In the genomic region with DNA sequence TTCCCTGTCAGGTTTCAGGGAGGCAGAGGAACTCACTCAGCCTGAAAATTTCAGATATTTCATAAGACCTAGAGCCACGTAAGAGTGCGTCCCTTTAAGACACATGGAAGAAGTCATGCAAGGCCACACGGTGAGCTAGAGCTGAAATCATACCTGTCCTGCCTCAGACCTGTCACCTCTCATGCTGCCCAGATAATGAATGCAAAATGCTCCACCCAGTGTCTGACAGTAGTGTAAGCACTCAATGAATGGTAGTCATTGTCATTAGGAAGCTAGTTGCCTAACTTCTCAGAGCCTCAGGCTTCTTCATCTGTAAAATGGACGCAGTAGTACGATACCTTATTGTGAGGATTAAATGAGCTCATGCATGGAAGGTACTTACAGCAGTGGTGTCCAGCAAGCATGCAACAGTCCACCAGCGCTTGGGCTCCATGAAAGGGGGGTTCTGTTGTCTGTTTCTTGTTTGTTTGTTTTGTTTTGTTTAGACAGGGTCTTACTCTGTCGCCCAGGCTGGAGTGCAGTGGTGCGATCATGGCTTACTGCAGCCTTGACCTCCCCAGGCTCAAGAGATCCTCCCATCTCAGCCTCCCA, we compare ENCODE assay signal across 8 cellular contexts.
DNase-seq lines count a peak whose midpoint lies in the region; ATAC-seq and TF ChIP-seq lines count a peak whose summit lies in the region.

No MANE protein-coding gene starts in this region.

- H3K9me3 Mint-ChIP-seq in activated T-cell treated with anti-CD3 and anti-CD28 coated beads, Interleukin-2, amount 50 U/mL, for 72 hours = no peaks in the 10 kb centered on the region

- DNase-seq in activated T-cell treated with anti-CD3 and anti-CD28 coated beads, Interleukin-2, amount 50 U/mL, for 72 hours = no peak
- DNase-seq in activated T-cell treated with anti-CD3 and anti-CD28 coated beads for 4 hours (no peak), foreskin fibroblast (peak in 1 of 2 donors; percentile 39), stomach (no peak), NCI-H1105 treated with DMSO at 0.1 percent for 48 hours (lab: John Stamatoyannopoulos, UW) (no peak)
- no peak for DNase-seq in stimulated activated CD4-positive, alpha-beta T cell treated with anti-CD3 and anti-CD28 coated beads, Interleukin-2, amount 100 ng/mL, for 48 hours

- peaks cover 7% of the 10 kb centered on the region for H3K27me3 Mint-ChIP-seq in activated T-cell treated with anti-CD3 and anti-CD28 coated beads, Interleukin-2, amount 50 U/mL, for 72 hours (ENCODE audit: low read depth)

- no peak for TF ChIP-seq EP300 in stomach (IDR thresholded peaks at IDR 0.05)

- no peaks in the 10 kb centered on the region for H3K27me3 ChIP-seq in stomach

- no peak overlapping the region for H3K27ac Mint-ChIP-seq in activated T-cell treated with anti-CD3 and anti-CD28 coated beads, Interleukin-2, amount 50 U/mL, for 72 hours

- H3K4me1 ChIP-seq in stomach = peaks cover 13 to 17% (median 16%) of the 10 kb centered on the region in 4 donors

- H3K27ac ChIP-seq in stomach = peak overlapping the region in 3 of 5 donors; percentile 93 to 97 (median 95)

- peaks cover 33% of the 10 kb centered on the region for H3K4me1 Mint-ChIP-seq in activated T-cell treated with anti-CD3 and anti-CD28 coated beads, Interleukin-2, amount 50 U/mL, for 72 hours (ENCODE audit: low read depth)

- no peaks in the 10 kb centered on the region for H3K9me3 ChIP-seq in stomach

- H3K36me3 Mint-ChIP-seq in activated T-cell treated with anti-CD3 and anti-CD28 coated beads, Interleukin-2, amount 50 U/mL, for 72 hours (ENCODE audit: insufficient read depth in 2 of 2) = peaks cover 0 to 1% of the 10 kb centered on the region in 2 donors

- no peaks in the 10 kb centered on the region for H3K36me3 ChIP-seq in stomach

- H3K4me3 ChIP-seq in foreskin fibroblast (ENCODE audit: low read depth in 1 of 2, low read length in 2 of 2) (peak overlapping the region; percentile 64 to 74), stomach (peak overlapping the region in 3 of 4 donors; percentile 53 to 62 (median 58))

- no peak for ATAC-seq in activated T-cell treated with anti-CD3 and anti-CD28 coated beads, Interleukin-2, amount 50 U/mL, for 72 hours (replicated peaks in 1 of 2)
- no peak for ATAC-seq in GM18909 (IDR thresholded peaks at IDR 0.05; ENCODE audit: poor library complexity, unreplicated experiment)

- TF ChIP-seq POLR2A in Raji (IDR thresholded peaks at IDR 0.05; ENCODE audit: insufficient read depth, low read depth, low read length) = 0 out of 2 replicates have a peak, but pooled peaks have one; percentile 18
- no peak for TF ChIP-seq POLR2A in stomach (IDR thresholded peaks at IDR 0.05)

- intact Hi-C loops in stomach (cut with DNase I; ENCODE audit: low total_unique reads) = no loop called here

- WGBS in stomach, 5 donors = 69 to 76% (median 70%) methylated on average over 6 to 8 of the region's 8 CpGs

- peak overlapping the region; percentile 68 to 71 for H3K4me3 Mint-ChIP-seq in activated T-cell treated with anti-CD3 and anti-CD28 coated beads, Interleukin-2, amount 50 U/mL, for 72 hours

- TF ChIP-seq CTCF in foreskin fibroblast (IDR thresholded peaks at IDR 0.05; ENCODE audit: low read depth, low read length) = no peak
- no peak for TF ChIP-seq CTCF in stomach (IDR thresholded peaks at IDR 0.05)
